ENCODE assay signal across 9 cellular contexts in the genomic region with DNA sequence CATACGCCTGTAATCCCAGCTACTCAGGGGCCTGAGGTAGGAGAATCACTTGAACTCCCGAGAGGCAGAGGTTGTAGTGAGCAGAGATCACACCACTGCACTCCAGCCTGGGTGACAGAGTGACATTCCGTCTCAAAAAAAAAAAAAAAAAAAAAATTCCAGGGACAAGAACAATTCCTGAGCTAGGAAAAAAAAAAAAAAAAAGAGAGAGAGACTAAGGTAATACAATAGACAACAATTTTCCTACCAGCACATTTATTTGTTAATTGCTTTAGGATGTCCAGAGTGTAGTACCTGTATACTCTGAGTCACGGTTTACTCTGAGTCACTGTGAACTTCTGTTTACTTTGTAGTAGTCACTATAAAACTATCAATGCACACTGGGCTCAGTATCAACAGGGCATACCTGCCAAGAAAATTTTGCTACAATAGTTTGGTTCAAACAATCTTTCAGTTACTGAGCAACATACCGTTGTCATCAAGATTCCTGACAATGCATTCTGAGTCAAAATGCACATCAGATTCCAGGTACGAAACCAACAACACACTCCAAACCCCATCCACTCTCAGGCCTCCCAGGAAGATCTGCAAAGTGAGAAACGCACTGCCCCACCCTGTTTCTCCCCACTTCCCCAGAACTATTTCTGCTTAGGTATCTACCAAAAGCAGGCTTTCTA. TPM values are rescaled to one million over a fixed set of nuclear protein-coding genes. Genes with fewer than 3 reads are reported as not detected.
A peak's percentile ranks its signal among the peaks of the same experiment; 100 is the strongest.
DNase-seq lines count a peak whose midpoint lies in the region; ATAC-seq and TF ChIP-seq lines count a peak whose summit lies in the region.
"Had no signal": no experiment of that assay in that cellular context is flagged by ENCODE, and none has a peak within 500 bp of the region (broad histone marks: within the 10 kb centered on the region; RNA-seq: fewer than 3 reads in every experiment).

No MANE protein-coding gene starts in this region.

- H3K9me3 ChIP-seq in mucosa of rectum (ENCODE audit: control insufficient read depth in 2 of 2, low read length in 2 of 2): no peaks in the 10 kb centered on the region

- peaks cover 7% of the 10 kb centered on the region for H3K4me1 Mint-ChIP-seq in activated CD8-positive, alpha-beta T cell treated with anti-CD3 and anti-CD28 coated beads for 36 hours (ENCODE audit: low read depth)

- CTCF ChIA-PET in activated CD8-positive, alpha-beta T cell treated with anti-CD3 and anti-CD28 coated beads for 36 hours (lab: Charles Lee): no interaction called here

- TF ChIP-seq CTCF in choroid plexus epithelial cell (conservative IDR thresholded peaks at IDR 0.05; ENCODE audit: low read depth, low read length): no peak
- TF ChIP-seq CTCF in activated CD8-positive, alpha-beta T cell treated with anti-CD3 and anti-CD28 coated beads for 36 hours (IDR thresholded peaks at IDR 0.05): no peak

- no peak overlapping the region for H3K4me3 Mint-ChIP-seq in activated CD8-positive, alpha-beta T cell treated with anti-CD3 and anti-CD28 coated beads for 36 hours

- no peaks in the 10 kb centered on the region for H3K27me3 ChIP-seq in mucosa of rectum (ENCODE audit: control insufficient read depth in 2 of 2, insufficient read depth in 2 of 2, low read length in 2 of 2)

- POLR2A ChIA-PET in activated CD8-positive, alpha-beta T cell treated with anti-CD3 and anti-CD28 coated beads for 36 hours (lab: Charles Lee): no interaction called here

- no peaks in the 10 kb centered on the region for H3K9me3 Mint-ChIP-seq in activated CD8-positive, alpha-beta T cell treated with anti-CD3 and anti-CD28 coated beads for 36 hours

- DNase-seq in EH (ENCODE audit: low read depth) (peak; percentile 63), M059J (ENCODE audit: low read depth) (peak; percentile 98), choroid plexus epithelial cell (ENCODE audit: low read depth) (peak; percentile 54)
- DNase-seq in activated CD8-positive, alpha-beta T cell treated with anti-CD3 and anti-CD28 coated beads for 36 hours: no peak
- DNase-seq: NCI-H446 had no signal

- H3K4me1 ChIP-seq in mucosa of rectum (ENCODE audit: control insufficient read depth in 2 of 2, insufficient read depth in 2 of 2, low read length in 2 of 2): peaks cover 2 to 30% of the 10 kb centered on the region in 2 donors

- peak overlapping the region; percentile 24 to 60 for H3K27ac ChIP-seq in mucosa of rectum (ENCODE audit: low read depth in 2 of 2, low read length in 2 of 2)

- no peaks in the 10 kb centered on the region for H3K36me3 Mint-ChIP-seq in activated CD8-positive, alpha-beta T cell treated with anti-CD3 and anti-CD28 coated beads for 36 hours (ENCODE audit: low read depth)

- no peak overlapping the region for H3K4me3 ChIP-seq in choroid plexus epithelial cell (ENCODE audit: low read depth, low read length)
- no peak overlapping the region for H3K4me3 ChIP-seq in mucosa of rectum (ENCODE audit: low read length in 2 of 2)

- ATAC-seq in HG03432 (IDR thresholded peaks at IDR 0.05; ENCODE audit: unreplicated experiment) (no peak), GM21576 (IDR thresholded peaks at IDR 0.05; ENCODE audit: unreplicated experiment) (no peak), HG03095 (IDR thresholded peaks at IDR 0.05; ENCODE audit: unreplicated experiment) (no peak)
- no peak for ATAC-seq in activated CD8-positive, alpha-beta T cell treated with anti-CD3 and anti-CD28 coated beads for 36 hours

- no peak overlapping the region for H3K27ac Mint-ChIP-seq in activated CD8-positive, alpha-beta T cell treated with anti-CD3 and anti-CD28 coated beads for 36 hours

- peak overlapping the region in 1 of 2 donors; percentile 0 for H3K9ac ChIP-seq in mucosa of rectum (ENCODE audit: low read depth in 1 of 2, low read length in 2 of 2)

- intact Hi-C loops in activated CD8-positive, alpha-beta T cell treated with anti-CD3 and anti-CD28 coated beads for 36 hours (cut with micrococcal nuclease): no loop called here

- H3K36me3 ChIP-seq in mucosa of rectum (ENCODE audit: control insufficient read depth in 2 of 2, insufficient read depth in 2 of 2, low read length in 2 of 2): no peaks in the 10 kb centered on the region

- H3K27me3 Mint-ChIP-seq in activated CD8-positive, alpha-beta T cell treated with anti-CD3 and anti-CD28 coated beads for 36 hours: peaks cover 6% of the 10 kb centered on the region

RNA-seq across cellular contexts. Expression of a gene that starts 28.3 kb away (rescaled TPM):
- 59.1 and 72.0 TPM in 2 replicates for total RNA-seq in M059J (2014; rRNA removed; shearing (Covaris generic))
- total RNA-seq in activated CD8-positive, alpha-beta T cell treated with anti-CD3 and anti-CD28 coated beads for 36 hours: under 1 TPM; 0.52 to 0.65 TPM

Comparison
In these comparisons a context has a peak if more than half of its experiments do, and no peak if none do; other contexts are left out.
1. RNA of a gene that starts 28.3 kb away (total RNA-seq): 59.1 to 72.0 TPM in M059J; 0.52 to 0.65 TPM in activated CD8-positive, alpha-beta T cell treated with anti-CD3 and anti-CD28 coated beads for 36 hours; every median in the first group is over 10 times any median in the second.